In genomic region chr19:42402376-42403116, GRCh38 we compare ENCODE assay signal across 1 cellular context.
A peak's percentile ranks its signal among the peaks of the same experiment; 100 is the strongest.
TF ChIP-seq lines count a peak whose summit lies in the region.

No MANE protein-coding gene starts in this region.

TF ChIP-seq in HepG2, 621 proteins besides CTCF, POLR2A, EP300 and RAD21:
- 0 out of 2 replicates have a peak, but pooled peaks have one; percentile 7 for TF ChIP-seq HNRNPL (IDR thresholded peaks at IDR 0.05; ENCODE audit: low read depth, low read length)
- TF ChIP-seq HMG20A (CRISPR knock-in tag; IDR thresholded peaks at IDR 0.05; ENCODE audit: borderline replicate concordance), result no peak
- TF ChIP-seq ATF7 (IDR thresholded peaks at IDR 0.05), result no peak
- no peak for TF ChIP-seq ATF7 (CRISPR knock-in tag; IDR thresholded peaks at IDR 0.05)
- no peak for TF ChIP-seq SMAD9 (CRISPR knock-in tag; IDR thresholded peaks at IDR 0.05)
- no peak for TF ChIP-seq ZNF574 (CRISPR knock-in tag; IDR thresholded peaks at IDR 0.05)
